In genomic region chr1:38657873-38658272, GRCh38 we compare ENCODE assay signal across 3 cellular contexts.
TF ChIP-seq lines count a peak whose summit lies in the region.

No MANE protein-coding gene starts in this region.

TF ChIP-seq in HepG2, 621 proteins besides CTCF, POLR2A, EP300 and RAD21:
- TF ChIP-seq MAFK (conservative IDR thresholded peaks at IDR 0.05 in 1 of 2, IDR thresholded peaks at IDR 0.05 in 1 of 2; ENCODE audit: low read length in 2 of 2), result peak; percentile 72 to 80
- TF ChIP-seq MAFF (IDR thresholded peaks at IDR 0.05; ENCODE audit: low read depth, low read length), result peak; percentile 77
- no peak for TF ChIP-seq ZNF773 (CRISPR knock-in tag; IDR thresholded peaks at IDR 0.05; ENCODE audit: borderline replicate concordance)
- TF ChIP-seq MED8 (CRISPR knock-in tag; IDR thresholded peaks at IDR 0.05; ENCODE audit: insufficient replicate concordance), result no peak
- no peak for TF ChIP-seq ZNF777 (CRISPR knock-in tag; IDR thresholded peaks at IDR 0.05)

TF ChIP-seq in IMR-90, 13 proteins besides CTCF, POLR2A, EP300 and RAD21:
- TF ChIP-seq USF2 (IDR thresholded peaks at IDR 0.05; ENCODE audit: low read depth, low read length) (no peak), MAFK (IDR thresholded peaks at IDR 0.05; ENCODE audit: low read depth, low read length) (peak; percentile 73)

TF ChIP-seq in K562, 482 proteins besides CTCF, POLR2A, EP300 and RAD21:
- TF ChIP-seq MCM3 (IDR thresholded peaks at IDR 0.05), result no peak
- TF ChIP-seq XRCC3 (IDR thresholded peaks at IDR 0.05), result no peak
- no peak for TF ChIP-seq LCOR (CRISPR knock-in tag; IDR thresholded peaks at IDR 0.05)
- TF ChIP-seq, protein P1, sequence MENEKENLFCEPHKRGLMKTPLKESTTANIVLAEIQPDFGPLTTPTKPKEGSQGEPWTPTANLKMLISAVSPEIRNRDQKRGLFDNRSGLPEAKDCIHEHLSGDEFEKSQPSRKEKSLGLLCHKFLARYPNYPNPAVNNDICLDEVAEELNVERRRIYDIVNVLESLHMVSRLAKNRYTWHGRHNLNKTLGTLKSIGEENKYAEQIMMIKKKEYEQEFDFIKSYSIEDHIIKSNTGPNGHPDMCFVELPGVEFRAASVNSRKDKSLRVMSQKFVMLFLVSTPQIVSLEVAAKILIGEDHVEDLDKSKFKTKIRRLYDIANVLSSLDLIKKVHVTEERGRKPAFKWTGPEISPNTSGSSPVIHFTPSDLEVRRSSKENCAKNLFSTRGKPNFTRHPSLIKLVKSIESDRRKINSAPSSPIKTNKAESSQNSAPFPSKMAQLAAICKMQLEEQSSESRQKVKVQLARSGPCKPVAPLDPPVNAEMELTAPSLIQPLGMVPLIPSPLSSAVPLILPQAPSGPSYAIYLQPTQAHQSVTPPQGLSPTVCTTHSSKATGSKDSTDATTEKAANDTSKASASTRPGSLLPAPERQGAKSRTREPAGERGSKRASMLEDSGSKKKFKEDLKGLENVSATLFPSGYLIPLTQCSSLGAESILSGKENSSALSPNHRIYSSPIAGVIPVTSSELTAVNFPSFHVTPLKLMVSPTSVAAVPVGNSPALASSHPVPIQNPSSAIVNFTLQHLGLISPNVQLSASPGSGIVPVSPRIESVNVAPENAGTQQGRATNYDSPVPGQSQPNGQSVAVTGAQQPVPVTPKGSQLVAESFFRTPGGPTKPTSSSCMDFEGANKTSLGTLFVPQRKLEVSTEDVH (IDR thresholded peaks at IDR 0.05; ENCODE audit: low read depth, partially characterized antibody), result no peak
- TF ChIP-seq ZBTB33 (CRISPR knock-in tag; IDR thresholded peaks at IDR 0.05), result no peak
- TF ChIP-seq MAFF (IDR thresholded peaks at IDR 0.05; ENCODE audit: low read length), result peak; percentile 77
- no peak for TF ChIP-seq ZNF75A (CRISPR knock-in tag; IDR thresholded peaks at IDR 0.05)
- TF ChIP-seq MBD1 (CRISPR knock-in tag; IDR thresholded peaks at IDR 0.05), result no peak
- peak; percentile 92 for TF ChIP-seq ZNF316 (IDR thresholded peaks at IDR 0.05)
- no peak for TF ChIP-seq SNRNP70 (optimal IDR thresholded peaks at IDR 0.05; ENCODE audit: low read depth, low read length)
- TF ChIP-seq CBFA2T2 (conservative IDR thresholded peaks at IDR 0.05), result no peak
- TF ChIP-seq ZNF436 (CRISPR knock-in tag; IDR thresholded peaks at IDR 0.05), result no peak
- TF ChIP-seq ARID2 (IDR thresholded peaks at IDR 0.05), result no peak
- TF ChIP-seq ELF2 (CRISPR knock-in tag; IDR thresholded peaks at IDR 0.05), result no peak
- no peak for TF ChIP-seq NFRKB (IDR thresholded peaks at IDR 0.05; ENCODE audit: low read depth)
- TF ChIP-seq, protein P2, sequence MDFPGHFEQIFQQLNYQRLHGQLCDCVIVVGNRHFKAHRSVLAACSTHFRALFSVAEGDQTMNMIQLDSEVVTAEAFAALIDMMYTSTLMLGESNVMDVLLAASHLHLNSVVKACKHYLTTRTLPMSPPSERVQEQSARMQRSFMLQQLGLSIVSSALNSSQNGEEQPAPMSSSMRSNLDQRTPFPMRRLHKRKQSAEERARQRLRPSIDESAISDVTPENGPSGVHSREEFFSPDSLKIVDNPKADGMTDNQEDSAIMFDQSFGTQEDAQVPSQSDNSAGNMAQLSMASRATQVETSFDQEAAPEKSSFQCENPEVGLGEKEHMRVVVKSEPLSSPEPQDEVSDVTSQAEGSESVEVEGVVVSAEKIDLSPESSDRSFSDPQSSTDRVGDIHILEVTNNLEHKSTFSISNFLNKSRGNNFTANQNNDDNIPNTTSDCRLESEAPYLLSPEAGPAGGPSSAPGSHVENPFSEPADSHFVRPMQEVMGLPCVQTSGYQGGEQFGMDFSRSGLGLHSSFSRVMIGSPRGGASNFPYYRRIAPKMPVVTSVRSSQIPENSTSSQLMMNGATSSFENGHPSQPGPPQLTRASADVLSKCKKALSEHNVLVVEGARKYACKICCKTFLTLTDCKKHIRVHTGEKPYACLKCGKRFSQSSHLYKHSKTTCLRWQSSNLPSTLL (IDR thresholded peaks at IDR 0.05), result no peak
- no peak for TF ChIP-seq FUS (optimal IDR thresholded peaks at IDR 0.05; ENCODE audit: low read depth, low read length)
- no peak for TF ChIP-seq ZNF12 (CRISPR knock-in tag; IDR thresholded peaks at IDR 0.05)
- TF ChIP-seq, protein P3, sequence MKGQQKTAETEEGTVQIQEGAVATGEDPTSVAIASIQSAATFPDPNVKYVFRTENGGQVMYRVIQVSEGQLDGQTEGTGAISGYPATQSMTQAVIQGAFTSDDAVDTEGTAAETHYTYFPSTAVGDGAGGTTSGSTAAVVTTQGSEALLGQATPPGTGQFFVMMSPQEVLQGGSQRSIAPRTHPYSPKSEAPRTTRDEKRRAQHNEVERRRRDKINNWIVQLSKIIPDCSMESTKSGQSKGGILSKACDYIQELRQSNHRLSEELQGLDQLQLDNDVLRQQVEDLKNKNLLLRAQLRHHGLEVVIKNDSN (CRISPR knock-in tag; IDR thresholded peaks at IDR 0.05), result no peak
- peak; percentile 70 for TF ChIP-seq C11orf30 (IDR thresholded peaks at IDR 0.05; ENCODE audit: low read depth)
- no peak for TF ChIP-seq SMAD2 (IDR thresholded peaks at IDR 0.05; ENCODE audit: low read depth, low read length)
- TF ChIP-seq BRD4 (IDR thresholded peaks at IDR 0.05), result no peak
- TF ChIP-seq ZSCAN32 (CRISPR knock-in tag; IDR thresholded peaks at IDR 0.05), result no peak
- TF ChIP-seq BRF1 (IDR thresholded peaks at IDR 0.05; ENCODE audit: borderline replicate concordance, extremely low read depth, insufficient read length), result no peak
- TF ChIP-seq KAT8 (IDR thresholded peaks at IDR 0.05; ENCODE audit: low read depth), result no peak
- peak; percentile 73 for TF ChIP-seq MAFK (IDR thresholded peaks at IDR 0.05; ENCODE audit: low read length)
- no peak for TF ChIP-seq HCFC1 (IDR thresholded peaks at IDR 0.05; ENCODE audit: low read depth, low read length)
- TF ChIP-seq PRPF4 (IDR thresholded peaks at IDR 0.05; ENCODE audit: insufficient read depth, low read depth, low read length, poor library complexity, severe bottlenecking), result no peak
- TF ChIP-seq KDM4B (IDR thresholded peaks at IDR 0.05; ENCODE audit: borderline replicate concordance in 2 of 2, low read depth in 1 of 2), result no peak
- TF ChIP-seq ZNF707 (CRISPR knock-in tag; conservative IDR thresholded peaks at IDR 0.05), result no peak
- TF ChIP-seq GATAD2B (IDR thresholded peaks at IDR 0.05; ENCODE audit: borderline replicate concordance), result no peak
- TF ChIP-seq PURB (CRISPR knock-in tag; IDR thresholded peaks at IDR 0.05; ENCODE audit: low read depth), result no peak
- no peak for TF ChIP-seq GTF2B (IDR thresholded peaks at IDR 0.05; ENCODE audit: extremely low read depth, insufficient read length)
